Comparison of ENCODE assay signal across 26 cellular contexts in genomic region chr2:201820385-201821007, GRCh38. TPM values are rescaled to one million over a fixed set of nuclear protein-coding genes. Genes with fewer than 3 reads are reported as not detected.
A peak's percentile ranks its signal among the peaks of the same experiment; 100 is the strongest.
DNase-seq lines count a peak whose midpoint lies in the region; ATAC-seq, FAIRE-seq and TF ChIP-seq lines count a peak whose summit lies in the region.
"Had no signal": no experiment of that assay in that cellular context is flagged by ENCODE, and none has a peak within 500 bp of the region (broad histone marks: within the 10 kb centered on the region; RNA-seq: fewer than 3 reads in every experiment).

No MANE protein-coding gene starts in this region.

- H3K14ac ChIP-seq in mesenchymal stem cell (ENCODE audit: low read length in 2 of 2), result no peak overlapping the region

- H2BK5ac ChIP-seq in mesenchymal stem cell (ENCODE audit: low read depth, low read length, poor library complexity, severe bottlenecking), result no peak overlapping the region

- intact Hi-C loops in CD14-positive monocyte (cut with micrococcal nuclease), result no loop called here

- no peaks in the 10 kb centered on the region for H3K36me3 Mint-ChIP-seq in CD14-positive monocyte
- H3K36me3 Mint-ChIP-seq: CD4-positive, CD25-positive, alpha-beta regulatory T cell had no signal

- no peak overlapping the region for H3K18ac ChIP-seq in mesenchymal stem cell (ENCODE audit: low read depth in 1 of 2, low read length in 2 of 2)

- H3K27ac Mint-ChIP-seq in CD14-positive monocyte, result peak overlapping the region in 1 of 7 donors; percentile 50
- H3K27ac Mint-ChIP-seq: CD4-positive, CD25-positive, alpha-beta regulatory T cell; T-helper 1 cell treated with Interleukin-12 subunit alpha and Interleukin-12 subunit beta and Interleukin-4 antibody, amounts not matched to agents 30 μg/mL and 1 μg/mL, for 36 hours had no signal

- no peak for TF ChIP-seq CTCF in osteoblast (IDR thresholded peaks at IDR 0.05; ENCODE audit: extremely low read depth, low read depth, low read length)
- TF ChIP-seq CTCF in CD14-positive monocyte (IDR thresholded peaks at IDR 0.05), result no peak

- peak; percentile 85 for ATAC-seq in SK-N-SH treated with all-trans-retinoic acid at 6 μM for 48 hours
- ATAC-seq: HepG2, K562 had no signal

- H3K27me3 ChIP-seq in osteoblast (ENCODE audit: insufficient read depth, low read length) (no peaks in the 10 kb centered on the region), mesenchymal stem cell (ENCODE audit: control insufficient read depth in 1 of 2, insufficient read depth in 1 of 2, low read length in 2 of 2) (no peaks in the 10 kb centered on the region)
- H3K27me3 ChIP-seq: SJSA1 had no signal

- H3K4me3 ChIP-seq in osteoblast (ENCODE audit: insufficient read depth, low read length) (no peak overlapping the region), mesenchymal stem cell (ENCODE audit: insufficient read depth in 1 of 2, low read depth in 1 of 2, low read length in 2 of 2) (no peak overlapping the region)
- H3K4me3 ChIP-seq: K562, SJSA1 had no signal

- H4K20me1 ChIP-seq in osteoblast (ENCODE audit: insufficient read depth, low read length), result no peaks in the 10 kb centered on the region

- H2BK15ac ChIP-seq in mesenchymal stem cell (ENCODE audit: low read depth, poor library complexity, severe bottlenecking), result no peak overlapping the region

- H3K27me3 Mint-ChIP-seq in CD14-positive monocyte (ENCODE audit: low read depth in 3 of 3), result peaks cover 0 to 6% (median 2%) of the 10 kb centered on the region in 3 donors

- H3K4me1 ChIP-seq in osteoblast (ENCODE audit: insufficient read depth, low read length), result no peaks in the 10 kb centered on the region
- no peaks in the 10 kb centered on the region for H3K4me1 ChIP-seq in mesenchymal stem cell (ENCODE audit: control insufficient read depth, insufficient read depth, low read depth, low read length)
- H3K4me1 ChIP-seq: SJSA1 had no signal

- H2AK5ac ChIP-seq in mesenchymal stem cell (ENCODE audit: low read length, severe bottlenecking), result no peak overlapping the region

- H3K27ac ChIP-seq in osteoblast (ENCODE audit: low read depth, low read length), result no peak overlapping the region
- H3K27ac ChIP-seq in mesenchymal stem cell (ENCODE audit: low read length, poor library complexity, severe bottlenecking), result no peak overlapping the region
- H3K27ac ChIP-seq: SJSA1 had no signal

- H2BK120ac ChIP-seq in mesenchymal stem cell (ENCODE audit: low read depth, low read length), result no peak overlapping the region

- H3K9me3 Mint-ChIP-seq in CD14-positive monocyte, result no peaks in the 10 kb centered on the region
- H3K9me3 Mint-ChIP-seq: CD4-positive, CD25-positive, alpha-beta regulatory T cell; T-helper 1 cell treated with Interleukin-12 subunit alpha and Interleukin-12 subunit beta and Interleukin-4 antibody, amounts not matched to agents 30 μg/mL and 1 μg/mL, for 36 hours had no signal

- no peaks in the 10 kb centered on the region for H3K9me3 ChIP-seq in osteoblast (ENCODE audit: low read depth, low read length)
- no peaks in the 10 kb centered on the region for H3K9me3 ChIP-seq in mesenchymal stem cell (ENCODE audit: control insufficient read depth, low read length)
- H3K9me3 ChIP-seq: SJSA1 had no signal

- no peak overlapping the region for H2BK12ac ChIP-seq in mesenchymal stem cell (ENCODE audit: low read length in 2 of 2)

- H3K79me1 ChIP-seq in mesenchymal stem cell (replicated peaks; ENCODE audit: low read length, poor library complexity, severe bottlenecking), result no peaks in the 10 kb centered on the region

- no peaks in the 10 kb centered on the region for H3K79me2 ChIP-seq in osteoblast (ENCODE audit: insufficient read depth, low read length)

- H4K91ac ChIP-seq in mesenchymal stem cell (ENCODE audit: low read length), result no peak overlapping the region

- H3K4me2 ChIP-seq in osteoblast (ENCODE audit: insufficient read depth, low read length), result no peak overlapping the region
- H3K4me2 ChIP-seq in mesenchymal stem cell (ENCODE audit: low read length, poor library complexity, severe bottlenecking), result no peak overlapping the region

- H3K4ac ChIP-seq in mesenchymal stem cell (ENCODE audit: low read depth in 1 of 2, low read length in 2 of 2), result no peak overlapping the region

- no peaks in the 10 kb centered on the region for H3K4me1 Mint-ChIP-seq in CD14-positive monocyte
- H3K4me1 Mint-ChIP-seq: CD4-positive, CD25-positive, alpha-beta regulatory T cell had no signal

- H3K23ac ChIP-seq in mesenchymal stem cell (ENCODE audit: low read length in 2 of 2), result no peak overlapping the region

- H2AFZ ChIP-seq in osteoblast (ENCODE audit: low read length) (peak overlapping the region; percentile 60), mesenchymal stem cell (ENCODE audit: low read depth, low read length) (no peak overlapping the region)

- H3K4me3 Mint-ChIP-seq in CD14-positive monocyte, result no peak overlapping the region
- H3K4me3 Mint-ChIP-seq: CD4-positive, CD25-positive, alpha-beta regulatory T cell; T-helper 1 cell treated with Interleukin-12 subunit alpha and Interleukin-12 subunit beta and Interleukin-4 antibody, amounts not matched to agents 30 μg/mL and 1 μg/mL, for 36 hours had no signal

- DNase-seq in NCI-H2107 treated with DMSO at 0.1 percent for 48 hours (lab: John Stamatoyannopoulos, UW; ENCODE audit: unreplicated experiment) (peak; percentile 67), NCI-H2107 (lab: John Stamatoyannopoulos, UW) (no peak), NCI-H2171 treated with DMSO at 0.1 percent for 48 hours (lab: John Stamatoyannopoulos, UW) (peak; percentile 97), osteoblast (ENCODE audit: insufficient read length, low spot score, missing footprints) (peak; percentile 58), CD14-positive monocyte (ENCODE audit: low spot score) (no peak), HTR-8/SVneo (ENCODE audit: insufficient read length, low spot score) (no peak), mesenchymal stem cell (no peak)
- DNase-seq: 8988T; ACHN; CD4-positive, CD25-positive, alpha-beta regulatory T cell; GDM1; Kasumi-1; NCI-H1436 treated with DMSO at 0.1 percent for 48 hours; NCI-H187 treated with DMSO at 0.1 percent for 48 hours; NCI-H774; Right ventricle myocardium superior; RPMI8226; SW 1271 had no signal

- FAIRE-seq in HTR-8/SVneo (lab: Jason Lieb, UNC), result no peak
- FAIRE-seq: GM12891, H54, HepG2, K562 had no signal

- H3K36me3 ChIP-seq in osteoblast (ENCODE audit: insufficient read depth, low read length), result no peaks in the 10 kb centered on the region
- no peaks in the 10 kb centered on the region for H3K36me3 ChIP-seq in mesenchymal stem cell (ENCODE audit: control insufficient read depth in 1 of 2, insufficient read depth in 2 of 2, low read depth in 1 of 2, low read length in 2 of 2)
- H3K36me3 ChIP-seq: SJSA1 had no signal

- no peak overlapping the region for H3K9ac ChIP-seq in mesenchymal stem cell (ENCODE audit: low read length)

- WGBS in mesenchymal stem cell, result 92% methylated on average over 2 of the region's 4 CpGs

- H4K8ac ChIP-seq in mesenchymal stem cell (ENCODE audit: low read length), result no peak overlapping the region

TF ChIP-seq in SK-N-SH treated with all-trans-retinoic acid at 6 μM for 48 hours, 23 proteins besides CTCF, POLR2A, EP300 and RAD21 (continues in another document):
- TF ChIP-seq ZNF8 (CRISPR knock-in tag; IDR thresholded peaks at IDR 0.05) (no peak), CSRNP3 (CRISPR knock-in tag; IDR thresholded peaks at IDR 0.05) (0 out of 2 replicates have a peak, but pooled peaks have one; percentile 23), CREB5 (CRISPR knock-in tag; IDR thresholded peaks at IDR 0.05; ENCODE audit: low read depth) (peak; percentile 25; the same call in 1 of the 2 replicates), GLIS3 (CRISPR knock-in tag; IDR thresholded peaks at IDR 0.05) (no peak), ESRRG (CRISPR knock-in tag; IDR thresholded peaks at IDR 0.05) (no peak), OSR1 (CRISPR knock-in tag; IDR thresholded peaks at IDR 0.05) (no peak), TCF4 (CRISPR knock-in tag; IDR thresholded peaks at IDR 0.05; ENCODE audit: borderline replicate concordance) (peak; percentile 63)

RNA-seq across cellular contexts. Expression of gene CDK15, which starts 14.2 kb away (rescaled TPM):
- 4.7 and 5.3 TPM in 2 replicates for total RNA-seq in osteoblast
- polyA plus RNA-seq in CD14-positive monocyte, result not detected
- polyA plus RNA-seq in mesenchymal stem cell (2013, experiment 1 of 2), result 6.9 TPM
- 6.9 TPM for polyA plus RNA-seq in mesenchymal stem cell (2013, experiment 2 of 2)
- total RNA-seq: CD4-positive, CD25-positive, alpha-beta regulatory T cell; HepG2; HT-29; K562 had no signal
- polyA plus RNA-seq: CD4-positive, CD25-positive, alpha-beta regulatory T cell; HepG2; K562 had no signal

RNA-seq across cellular contexts. Expression of gene ALS2, which starts 39.8 kb away (rescaled TPM):
- total RNA-seq in osteoblast, result 38.9 and 39.1 TPM in 2 replicates
- polyA plus RNA-seq in CD14-positive monocyte, result 1 to 10 TPM; 2.6 to 3.1 TPM
- polyA plus RNA-seq in mesenchymal stem cell (2013, experiment 1 of 2), result 15.3 TPM
- 16.0 TPM for polyA plus RNA-seq in mesenchymal stem cell (2013, experiment 2 of 2)

Comparison
In these comparisons a context has a peak if more than half of its experiments do, and no peak if none do; other contexts are left out.
1. DNase-seq: peak in NCI-H2107 treated with DMSO at 0.1 percent for 48 hours (single experiment), NCI-H2171 treated with DMSO at 0.1 percent for 48 hours (single experiment) and osteoblast (single experiment); none in NCI-H2107 (single experiment), CD14-positive monocyte (single experiment), HTR-8/SVneo (single experiment) and mesenchymal stem cell (single experiment).